16 cellular contexts compared by ENCODE assay signal in genomic region chr16:23015580-23015979, GRCh38.
"Had no signal": no experiment of that assay in that cellular context is flagged by ENCODE, and none has a peak within 500 bp of the region (broad histone marks: within the 10 kb centered on the region; RNA-seq: fewer than 3 reads in every experiment).

No MANE protein-coding gene starts in this region.

- H3K9me3 Mint-ChIP-seq: immature natural killer cell, nephron progenitor cell had no signal

- H3K27ac Mint-ChIP-seq: dendritic cell treated with granulocyte-macrophage colony-stimulating factor and Interleukin-4, amounts not matched to agents 40 ng/mL and 50 ng/mL, for 4 days; immature natural killer cell; naive B cell; nephron progenitor cell had no signal

- H3K4me3 Mint-ChIP-seq: dendritic cell treated with granulocyte-macrophage colony-stimulating factor and Interleukin-4, amounts not matched to agents 40 ng/mL and 50 ng/mL, for 4 days; immature natural killer cell; naive B cell; nephron progenitor cell had no signal

- ATAC-seq: gastroesophageal sphincter, left cardiac atrium, right cardiac atrium had no signal

- DNase-seq: esophagus squamous epithelium; foreskin fibroblast; glutamatergic neuron; immature natural killer cell; left cardiac atrium; mesendoderm; naive B cell; nephron progenitor cell; right cardiac atrium; stimulated activated CD4-positive, alpha-beta T cell treated with anti-CD3 and anti-CD28 coated beads, Interleukin-12 subunit alpha, Interleukin-12 subunit beta, amount 100 ng/mL, for 4 hours; stimulated activated naive CD4-positive, alpha-beta T cell treated with Interleukin-2 at 50 U/mL for 16 hours; thyroid gland; upper lobe of left lung; uterus had no signal

- H3K36me3 Mint-ChIP-seq: immature natural killer cell had no signal

- H3K4me1 Mint-ChIP-seq: immature natural killer cell, naive B cell, nephron progenitor cell had no signal
